Comparison of ENCODE assay signal across 8 cellular contexts in genomic region chr14:90697577-90698206, GRCh38.
DNase-seq lines count a peak whose midpoint lies in the region; ATAC-seq lines count a peak whose summit lies in the region.

No MANE protein-coding gene starts in this region.

- DNase-seq in COR-L47 (lab: John Stamatoyannopoulos, UW) (peak; percentile 60), M059J (ENCODE audit: low read depth) (peak; percentile 64), SHP77 (lab: John Stamatoyannopoulos, UW) (peak; percentile 81 to 82), foreskin melanocyte (peak; percentile 60), occipital lobe (lab: John Stamatoyannopoulos, UW) (peak; percentile 87), superior temporal gyrus (ENCODE audit: extremely low spot score) (peak; percentile 98)
- DNase-seq in activated T-helper 9 cell treated with anti-CD3 and anti-CD28 coated beads, Interleukin-2, amount 50 U/mL, for 16 hours (ENCODE audit: low read depth): peak; percentile 59

- ATAC-seq in GM21515 (IDR thresholded peaks at IDR 0.05; ENCODE audit: unreplicated experiment): peak; percentile 84

Comparison
In these comparisons a context has a peak if more than half of its experiments do, and no peak if none do; other contexts are left out.
1. Peak in every context shown above with its lines: DNase-seq and ATAC-seq.